In the genomic region with DNA sequence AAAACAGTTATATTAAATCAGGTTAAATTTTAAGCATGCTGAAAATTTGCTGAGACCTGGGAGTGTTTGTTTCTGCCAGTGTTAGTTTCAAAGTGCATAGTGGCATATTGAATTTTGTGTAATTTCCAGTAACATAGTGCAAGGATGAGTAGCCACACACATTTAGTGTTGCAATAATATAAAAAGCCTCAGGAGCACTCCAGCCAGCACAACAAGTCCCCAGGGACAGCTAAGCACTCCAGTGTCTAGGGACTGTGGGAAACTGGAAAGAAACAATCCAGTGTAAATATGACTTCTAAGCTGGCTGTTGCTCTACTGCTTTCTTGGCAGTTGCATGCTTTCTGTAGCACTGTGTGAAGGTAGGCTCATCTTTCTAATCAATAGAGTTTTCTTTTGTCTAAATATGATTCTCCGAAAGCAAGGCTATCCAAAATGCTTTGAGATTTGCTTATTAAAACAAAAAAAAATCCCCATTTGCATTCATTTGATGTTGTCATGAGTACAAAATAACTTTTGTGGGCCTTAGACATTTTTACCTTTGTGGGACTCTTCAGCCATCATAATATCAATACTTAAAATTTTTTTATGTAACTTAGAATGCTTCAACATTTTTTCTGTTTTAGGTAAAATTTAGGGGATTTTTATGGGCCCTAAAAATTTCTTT, we compare ENCODE assay signal across 12 cellular contexts. TPM values are rescaled to one million over a fixed set of nuclear protein-coding genes. Genes with fewer than 3 reads are reported as not detected.
DNase-seq lines count a peak whose midpoint lies in the region; ATAC-seq, FAIRE-seq and TF ChIP-seq lines count a peak whose summit lies in the region.
"Had no signal": no experiment of that assay in that cellular context is flagged by ENCODE, and none has a peak within 500 bp of the region (broad histone marks: within the 10 kb centered on the region; RNA-seq: fewer than 3 reads in every experiment).

No MANE protein-coding gene starts in this region.

- no peak overlapping the region for H3K23ac ChIP-seq in mesenchymal stem cell (ENCODE audit: low read length in 2 of 2)

- no peak overlapping the region for H2BK12ac ChIP-seq in mesenchymal stem cell (ENCODE audit: low read length in 2 of 2)

- no peak overlapping the region for H3K4me3 ChIP-seq in astrocyte of the spinal cord (ENCODE audit: low read depth, low read length)
- no peak overlapping the region for H3K4me3 ChIP-seq in mesenchymal stem cell (ENCODE audit: insufficient read depth in 1 of 2, low read depth in 1 of 2, low read length in 2 of 2)
- H3K4me3 ChIP-seq: uterus had no signal

- peak overlapping the region; percentile 5 for H3K9ac ChIP-seq in mesenchymal stem cell (ENCODE audit: low read length)

- H3K36me3 ChIP-seq in mesenchymal stem cell (ENCODE audit: control insufficient read depth in 1 of 2, insufficient read depth in 2 of 2, low read depth in 1 of 2, low read length in 2 of 2) = no peaks in the 10 kb centered on the region
- H3K36me3 ChIP-seq: uterus, WERI-Rb-1 had no signal

- H4K91ac ChIP-seq in mesenchymal stem cell (ENCODE audit: low read length) = no peak overlapping the region

- DNase-seq in D721Med (ENCODE audit: insufficient read length, low spot score) (no peak), NCI-H128 (lab: John Stamatoyannopoulos, UW; ENCODE audit: unreplicated experiment) (peak; percentile 69), astrocyte of the spinal cord (ENCODE audit: low read depth, low spot score) (peak; percentile 58), mesenchymal stem cell (peak; percentile 92), NAMALWA (ENCODE audit: low spot score) (no peak), GM19238 (ENCODE audit: insufficient read length, low spot score) (no peak)
- DNase-seq: GF-D8, MV-4-11, uterus, WERI-Rb-1 had no signal

- H3K4me2 ChIP-seq in mesenchymal stem cell (ENCODE audit: low read length, poor library complexity, severe bottlenecking) = no peak overlapping the region

- ATAC-seq in GM18519 (IDR thresholded peaks at IDR 0.05; ENCODE audit: low FRiP score, unreplicated experiment) = no peak
- no peak for ATAC-seq in HG03196 (IDR thresholded peaks at IDR 0.05; ENCODE audit: unreplicated experiment)

- H3K27ac ChIP-seq in mesenchymal stem cell (ENCODE audit: low read length, poor library complexity, severe bottlenecking) = no peak overlapping the region
- H3K27ac ChIP-seq: uterus, WERI-Rb-1 had no signal

- FAIRE-seq in D721Med (lab: Jason Lieb, UNC) = peak; percentile 41

- in situ Hi-C loops in astrocyte of the spinal cord (cut with HindIII; ENCODE audit: low sequenced_read_pairs) = no loop called here

- no peak overlapping the region for H3K4ac ChIP-seq in mesenchymal stem cell (ENCODE audit: low read depth in 1 of 2, low read length in 2 of 2)

- H4K8ac ChIP-seq in mesenchymal stem cell (ENCODE audit: low read length) = no peak overlapping the region

- no peak overlapping the region for H2AFZ ChIP-seq in mesenchymal stem cell (ENCODE audit: low read depth, low read length)

- no CpG with 5 or more reads among the region's 1 CpG for WGBS in mesenchymal stem cell

- no peaks in the 10 kb centered on the region for H3K79me1 ChIP-seq in mesenchymal stem cell (replicated peaks; ENCODE audit: low read length, poor library complexity, severe bottlenecking)

- no peak overlapping the region for H2BK15ac ChIP-seq in mesenchymal stem cell (ENCODE audit: low read depth, poor library complexity, severe bottlenecking)

- no peak overlapping the region for H3K14ac ChIP-seq in mesenchymal stem cell (ENCODE audit: low read length in 2 of 2)

- no peak overlapping the region for H2BK5ac ChIP-seq in mesenchymal stem cell (ENCODE audit: low read depth, low read length, poor library complexity, severe bottlenecking)

- no peak for TF ChIP-seq CTCF in D721Med (IDR thresholded peaks at IDR 0.05; ENCODE audit: insufficient read depth, missing control alignments)
- TF ChIP-seq CTCF in astrocyte of the spinal cord (IDR thresholded peaks at IDR 0.05; ENCODE audit: low read depth, low read length) = no peak

- H3K4me1 ChIP-seq in mesenchymal stem cell (ENCODE audit: control insufficient read depth, insufficient read depth, low read depth, low read length) = no peaks in the 10 kb centered on the region
- H3K4me1 ChIP-seq: uterus had no signal

- H3K9me3 ChIP-seq in mesenchymal stem cell (ENCODE audit: control insufficient read depth, low read length) = no peaks in the 10 kb centered on the region
- H3K9me3 ChIP-seq: uterus had no signal

- H2BK120ac ChIP-seq in mesenchymal stem cell (ENCODE audit: low read depth, low read length) = no peak overlapping the region

- H2AK5ac ChIP-seq in mesenchymal stem cell (ENCODE audit: low read length, severe bottlenecking) = no peak overlapping the region

- H3K18ac ChIP-seq in mesenchymal stem cell (ENCODE audit: low read depth in 1 of 2, low read length in 2 of 2) = no peak overlapping the region

- no peaks in the 10 kb centered on the region for H3K27me3 ChIP-seq in mesenchymal stem cell (ENCODE audit: control insufficient read depth in 1 of 2, insufficient read depth in 1 of 2, low read length in 2 of 2)
- H3K27me3 ChIP-seq: uterus had no signal

RNA-seq across cellular contexts. Expression of a gene that starts 24.2 kb away (rescaled TPM):
- polyA plus RNA-seq in mesenchymal stem cell (2013, experiment 1 of 2) = 33.7 TPM
- 28.7 TPM for polyA plus RNA-seq in mesenchymal stem cell (2013, experiment 2 of 2)

RNA-seq across cellular contexts. Expression of a gene that starts 34.7 kb away (rescaled TPM):
- polyA plus RNA-seq in mesenchymal stem cell (2013, experiment 1 of 2) = 6.0 TPM
- polyA plus RNA-seq in mesenchymal stem cell (2013, experiment 2 of 2) = 6.5 TPM

Comparison
In these comparisons a context has a peak if more than half of its experiments do, and no peak if none do; other contexts are left out.
1. DNase-seq: peak in NCI-H128 (single experiment), astrocyte of the spinal cord (single experiment) and mesenchymal stem cell (single experiment); none in D721Med (single experiment), NAMALWA (single experiment) and GM19238 (single experiment).